Comparison of ENCODE assay signal across 8 cellular contexts in the genomic region with DNA sequence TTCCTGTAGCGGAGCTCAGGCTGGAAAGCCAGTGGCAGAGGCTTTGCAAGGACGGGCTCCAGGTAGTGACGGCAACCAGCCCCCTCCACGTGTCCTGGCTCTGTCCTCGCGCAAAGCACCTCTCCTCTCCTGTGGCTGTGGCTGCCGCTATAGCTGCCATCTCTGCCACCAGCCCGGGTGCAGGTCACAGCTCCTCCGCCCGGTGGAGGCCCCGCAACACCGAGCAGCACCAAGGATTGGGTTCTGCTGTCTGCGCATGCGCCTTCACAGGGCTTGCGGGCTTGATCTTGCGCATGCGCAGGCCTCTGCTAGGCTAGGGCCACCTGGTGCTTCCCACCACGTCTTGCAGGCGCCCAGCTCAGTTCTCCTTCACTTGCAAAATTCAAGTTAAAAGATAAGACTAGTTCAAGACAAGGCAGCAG.
DNase-seq lines count a peak whose midpoint lies in the region; ATAC-seq, FAIRE-seq and TF ChIP-seq lines count a peak whose summit lies in the region.

No MANE protein-coding gene starts in this region.

- no peak overlapping the region for H3K27ac ChIP-seq in foreskin keratinocyte

- peak; percentile 7 for DNase-seq in activated CD4-positive, alpha-beta T cell treated with anti-CD3 and anti-CD28 coated beads, Interleukin-2, amount 50 U/mL, for 1 hour
- peak in 1 of 2 donors; percentile 4 for DNase-seq in foreskin keratinocyte
- peak; percentile 19 for DNase-seq in stimulated activated CD4-positive, alpha-beta T cell treated with anti-CD3 and anti-CD28 coated beads, Interleukin-1b, Interleukin-23, amount 100 ng/mL, for 48 hours
- no peak for DNase-seq in effector CD8-positive, alpha-beta T cell (lab: John Stamatoyannopoulos, UW)
- DNase-seq in RCC 7860 (ENCODE audit: low spot score): no peak

- ATAC-seq in GM21447 (IDR thresholded peaks at IDR 0.05; ENCODE audit: unreplicated experiment) (peak; percentile 80), foreskin keratinocyte (peak; percentile 70), HG03139 (IDR thresholded peaks at IDR 0.05; ENCODE audit: unreplicated experiment) (no peak), HG03045 (IDR thresholded peaks at IDR 0.05; ENCODE audit: unreplicated experiment) (no peak)

- H3K4me1 ChIP-seq in foreskin keratinocyte: no peaks in the 10 kb centered on the region

- FAIRE-seq in RCC 7860 (lab: Jason Lieb, UNC): no peak

- TF ChIP-seq CTCF in foreskin keratinocyte (conservative IDR thresholded peaks at IDR 0.05): peak; percentile 12

- no peaks in the 10 kb centered on the region for H3K27me3 ChIP-seq in foreskin keratinocyte

Comparison
In these comparisons a context has a peak if more than half of its experiments do, and no peak if none do; other contexts are left out.
1. ATAC-seq: peak in GM21447 (single experiment) and foreskin keratinocyte (single experiment); none in HG03139 (single experiment) and HG03045 (single experiment).
2. DNase-seq: peak in activated CD4-positive, alpha-beta T cell treated with anti-CD3 and anti-CD28 coated beads, Interleukin-2, amount 50 U/mL, for 1 hour (single experiment) and stimulated activated CD4-positive, alpha-beta T cell treated with anti-CD3 and anti-CD28 coated beads, Interleukin-1b, Interleukin-23, amount 100 ng/mL, for 48 hours (single experiment); none in effector CD8-positive, alpha-beta T cell (single experiment) and RCC 7860 (single experiment).